16 cellular contexts compared by ENCODE assay signal in the genomic region with DNA sequence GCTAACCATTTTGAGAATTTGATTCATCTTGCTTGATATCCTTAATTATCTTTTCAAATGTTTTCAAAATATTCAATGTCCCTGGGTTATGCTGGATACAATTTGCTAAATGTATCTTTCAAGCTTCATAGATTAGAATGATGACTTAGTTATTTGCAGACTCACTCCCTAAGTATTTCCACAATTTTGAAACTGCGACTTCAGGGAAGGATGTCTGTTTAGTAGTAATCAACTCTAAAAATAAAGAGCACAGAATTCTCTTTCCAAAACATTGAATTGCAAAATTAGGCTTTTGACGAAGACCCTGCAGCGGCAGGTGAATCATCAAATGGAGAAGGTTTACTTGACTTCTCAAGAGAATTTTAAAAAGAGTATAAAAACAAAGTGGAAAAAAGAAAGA. TPM values are rescaled to one million over a fixed set of nuclear protein-coding genes. Genes with fewer than 3 reads are reported as not detected.
DNase-seq lines count a peak whose midpoint lies in the region; ATAC-seq and TF ChIP-seq lines count a peak whose summit lies in the region.
"Had no signal": no experiment of that assay in that cellular context is flagged by ENCODE, and none has a peak within 500 bp of the region (broad histone marks: within the 10 kb centered on the region; RNA-seq: fewer than 3 reads in every experiment).

No MANE protein-coding gene starts in this region.

- no peak overlapping the region for H2BK15ac ChIP-seq in IMR-90 (ENCODE audit: low read depth, low read length)

- CTCF ChIA-PET in IMR-90 (lab: Yijun Ruan, JAX), result interaction anchor here (1.2 kb wide), 1 partner anchor 11 kb away, joined by 3 read pairs; no protein-coding TSS in a partner anchor

- in situ Hi-C loops in IMR-90 (cut with MboI; ENCODE audit: low sequenced_read_pairs), result loop anchor here (10.0 kb wide), 1 partner anchor 115 kb away; no protein-coding TSS in a partner anchor

- H3K4me2 ChIP-seq in IMR-90 (ENCODE audit: low read depth, low read length), result 0 out of 2 replicates have a peak overlapping the region, but pooled peaks have one; percentile 32

- no peak for TF ChIP-seq RAD21 in IMR-90 (IDR thresholded peaks at IDR 0.05; ENCODE audit: low read length)

- POLR2A ChIA-PET in IMR-90 (lab: Charles Lee; ENCODE audit: unreplicated experiment), result no interaction called here

- no peak overlapping the region for H4K5ac ChIP-seq in IMR-90 (ENCODE audit: low read depth, low read length)

- no CpG with 5 or more reads among the region's 3 CpGs for WGBS in IMR-90 (ENCODE audit: extremely low coverage in 2 of 2, insufficient read length in 1 of 2), 2 experiments
- 65% methylated on average over 3 of the region's 3 CpGs for WGBS in esophagus muscularis mucosa
- WGBS in right cardiac atrium, result 83% methylated on average over 3 of the region's 3 CpGs

- no peak for TF ChIP-seq CTCF in IMR-90 (conservative IDR thresholded peaks at IDR 0.05; ENCODE audit: low read depth, low read length)
- no peak for TF ChIP-seq CTCF in esophagus muscularis mucosa (IDR thresholded peaks at IDR 0.05)
- TF ChIP-seq CTCF in type B pancreatic cell (conservative IDR thresholded peaks at IDR 0.05), result no peak

- H3K4ac ChIP-seq in IMR-90 (ENCODE audit: low read depth, low read length), result no peak overlapping the region

- H2BK5ac ChIP-seq in IMR-90 (ENCODE audit: low read depth, low read length, poor library complexity, severe bottlenecking), result no peak overlapping the region

- ATAC-seq in IMR-90 (ENCODE audit: low read depth) (peak; percentile 58), GM21717 (IDR thresholded peaks at IDR 0.05; ENCODE audit: unreplicated experiment) (no peak), GM18861 (IDR thresholded peaks at IDR 0.05; ENCODE audit: unreplicated experiment) (no peak), right cardiac atrium (no peak)
- ATAC-seq: GM12878, HCT116 had no signal

- H3K36me3 Mint-ChIP-seq in type B pancreatic cell, result no peaks in the 10 kb centered on the region

- TF ChIP-seq POLR2A in IMR-90 (IDR thresholded peaks at IDR 0.05; ENCODE audit: low read depth, low read length), result no peak
- TF ChIP-seq POLR2A in esophagus muscularis mucosa (IDR thresholded peaks at IDR 0.05; ENCODE audit: low read depth), result no peak

- H2AFZ ChIP-seq in IMR-90 (replicated peaks; ENCODE audit: low read length, poor library complexity), result no peak overlapping the region

- H3K9ac ChIP-seq in IMR-90 (ENCODE audit: low read depth, low read length), result no peak overlapping the region

- H3K14ac ChIP-seq in IMR-90 (replicated peaks; ENCODE audit: low read depth, low read length), result no peak overlapping the region

- H3K56ac ChIP-seq in IMR-90 (ENCODE audit: extremely low read depth, insufficient read depth, low read length), result no peak overlapping the region

- H3K27ac Mint-ChIP-seq in type B pancreatic cell, result no peak overlapping the region

- H4K20me1 ChIP-seq in IMR-90 (ENCODE audit: insufficient read depth, low read length), result no peaks in the 10 kb centered on the region

- no peak overlapping the region for H3K23ac ChIP-seq in IMR-90 (ENCODE audit: low read depth, low read length)

- H3K4me3 ChIP-seq in IMR-90 (ENCODE audit: insufficient read depth, low read depth, low read length) (no peak overlapping the region), esophagus muscularis mucosa (no peak overlapping the region), muscle layer of duodenum (ENCODE audit: low read depth in 1 of 2, low read length in 2 of 2) (no peak overlapping the region), right cardiac atrium (ENCODE audit: low read length) (no peak overlapping the region)
- H3K4me3 ChIP-seq: GM12878 had no signal

- H3K4me1 ChIP-seq in IMR-90 (ENCODE audit: control insufficient read depth, insufficient read depth, low read length) (peaks cover 5% of the 10 kb centered on the region), esophagus muscularis mucosa (peaks cover 0 to 46% (median 35%) of the 10 kb centered on the region in 4 donors), muscle layer of duodenum (ENCODE audit: control insufficient read depth in 1 of 2, insufficient read depth in 2 of 2, low read length in 2 of 2) (peaks cover 0 to 3% of the 10 kb centered on the region in 2 donors), right cardiac atrium (ENCODE audit: control insufficient read depth, insufficient read depth, low read length) (no peaks in the 10 kb centered on the region)

- TF ChIP-seq EP300 in esophagus muscularis mucosa (IDR thresholded peaks at IDR 0.05), result no peak

- H3K36me3 ChIP-seq in IMR-90 (ENCODE audit: control insufficient read depth, insufficient read depth, low read length), result no peaks in the 10 kb centered on the region
- H3K36me3 ChIP-seq in esophagus muscularis mucosa, result no peaks in the 10 kb centered on the region
- no peaks in the 10 kb centered on the region for H3K36me3 ChIP-seq in muscle layer of duodenum (ENCODE audit: control insufficient read depth in 1 of 2, insufficient read depth in 2 of 2, low read length in 2 of 2)

- peaks cover 2% of the 10 kb centered on the region for H3K9me1 ChIP-seq in IMR-90 (ENCODE audit: insufficient read depth, low read length)

- H2AK5ac ChIP-seq in IMR-90 (ENCODE audit: low read depth, low read length), result no peak overlapping the region

- no peak overlapping the region for H4K91ac ChIP-seq in IMR-90 (ENCODE audit: insufficient read depth, low read depth, low read length)

- H3K9me3 Mint-ChIP-seq in type B pancreatic cell, result no peaks in the 10 kb centered on the region

- peak; percentile 12 for DNase-seq in AG08395 (ENCODE audit: low spot score)
- DNase-seq in IMR-90, result peak; percentile 44
- no peak for DNase-seq in esophagus muscularis mucosa (ENCODE audit: extremely low spot score)
- DNase-seq in type B pancreatic cell (ENCODE audit: extremely low spot score, unreplicated experiment), result no peak
- no peak for DNase-seq in right cardiac atrium
- DNase-seq: C1 segment of cervical spinal cord, NCI-H146, NCI-H226, NCI-H526, RPMI8226 had no signal

- H2AK9ac ChIP-seq in IMR-90 (replicated peaks; ENCODE audit: low read depth, low read length, poor library complexity), result no peak overlapping the region

- H3K27ac ChIP-seq in IMR-90 (ENCODE audit: insufficient read depth, low read length), result no peak overlapping the region
- H3K27ac ChIP-seq in esophagus muscularis mucosa (replicated peaks in 1 of 4), result peak overlapping the region; percentile 67 to 85 (median 76)
- H3K27ac ChIP-seq in muscle layer of duodenum (ENCODE audit: low read length), result peak overlapping the region; percentile 41
- H3K27ac ChIP-seq in right cardiac atrium (ENCODE audit: low read length), result no peak overlapping the region
- H3K27ac ChIP-seq: 22Rv1 had no signal

- H3K9me3 ChIP-seq in IMR-90 (ENCODE audit: control insufficient read depth, insufficient read depth, low read length) (no peaks in the 10 kb centered on the region), esophagus muscularis mucosa (no peaks in the 10 kb centered on the region), muscle layer of duodenum (ENCODE audit: control insufficient read depth in 1 of 2, low read length in 2 of 2) (no peaks in the 10 kb centered on the region), right cardiac atrium (ENCODE audit: control insufficient read depth, low read length) (no peaks in the 10 kb centered on the region)

- no peaks in the 10 kb centered on the region for H3K79me1 ChIP-seq in IMR-90 (ENCODE audit: low read depth in 1 of 2, low read length in 2 of 2)

- no peak overlapping the region for H4K8ac ChIP-seq in IMR-90 (ENCODE audit: low read depth in 2 of 2, low read length in 2 of 2)

- H2BK20ac ChIP-seq in IMR-90 (ENCODE audit: low read depth, low read length), result no peak overlapping the region

- no TSS peak for BruUV-seq in IMR-90 (replicated peaks; lab: Mats Ljungman, UMichigan)

- H3K27me3 ChIP-seq in IMR-90 (ENCODE audit: control insufficient read depth, insufficient read depth, low read length), result no peaks in the 10 kb centered on the region
- H3K27me3 ChIP-seq in esophagus muscularis mucosa, result no peaks in the 10 kb centered on the region
- H3K27me3 ChIP-seq in muscle layer of duodenum (ENCODE audit: low read depth, low read length), result no peaks in the 10 kb centered on the region
- no peaks in the 10 kb centered on the region for H3K27me3 ChIP-seq in right cardiac atrium (ENCODE audit: control insufficient read depth, insufficient read depth)

- dilution Hi-C loops in IMR-90 (cut with HindIII; ENCODE audit: low sequenced_read_pairs, unreplicated experiment), result no loop called here

- no peak overlapping the region for H2BK120ac ChIP-seq in IMR-90 (ENCODE audit: low read depth, low read length)

- H3K18ac ChIP-seq in IMR-90 (ENCODE audit: low read depth, low read length), result no peak overlapping the region

- H3K27me3 Mint-ChIP-seq in type B pancreatic cell, result no peaks in the 10 kb centered on the region

- intact Hi-C loops in IMR-90 (cut with micrococcal nuclease) (no loop called here), esophagus muscularis mucosa (cut with DNase I) (loop anchor here (5.0 kb wide), 1 partner anchor 98 kb away; no protein-coding TSS in a partner anchor), right cardiac atrium (cut with DNase I) (loop anchor here in 1 of 4 donors (10.0 kb wide), 1 partner anchor 95 kb away; no protein-coding TSS in a partner anchor)

- no peak overlapping the region for H3K4me3 Mint-ChIP-seq in type B pancreatic cell

- H3K4me1 Mint-ChIP-seq in type B pancreatic cell (ENCODE audit: unreplicated experiment), result peaks cover 11% of the 10 kb centered on the region

RNA-seq across cellular contexts. Expression of gene RGS1, which starts 14.2 kb away (rescaled TPM):
- total RNA-seq in IMR-90 (2012; rRNA removed) (not detected in 2 replicates), esophagus muscularis mucosa (10 to 100 TPM in 3 of 4 donors, 1 to 10 TPM in 1; 6.1 to 27.7 (median 12.5) TPM), type B pancreatic cell (ENCODE audit: low replicate concordance) (1.1 and 1.2 TPM in 2 replicates), right cardiac atrium (1 to 10 TPM in 2 of 4 donors, under 1 TPM in 2; 0.37 to 9.2 (median 1.7) TPM)
- polyA plus RNA-seq in IMR-90 (2012; rRNA removed) (not detected in 2 replicates), right cardiac atrium (5.5 TPM)
- polyA plus RNA-seq in IMR-90 (2012; cell fraction: cytosol; rRNA removed), result not detected in 2 replicates
- polyA plus RNA-seq in IMR-90 (2012; cell fraction: nucleus; rRNA removed; ENCODE audit: low replicate concordance), result not detected in 2 replicates

RNA-seq across cellular contexts. Expression of gene RGS13, which starts 46.1 kb away (rescaled TPM):
- not detected in 2 replicates for total RNA-seq in IMR-90 (2012; rRNA removed)
- not detected in 2 replicates for polyA plus RNA-seq in IMR-90 (2012; rRNA removed)
- not detected in 2 replicates for polyA plus RNA-seq in IMR-90 (2012; cell fraction: cytosol; rRNA removed)
- not detected in 2 replicates for polyA plus RNA-seq in IMR-90 (2012; cell fraction: nucleus; rRNA removed; ENCODE audit: low replicate concordance)
- 1 to 10 TPM in 3 of 4 donors, not detected in 1; 1.0 to 4.3 (median 2.5) TPM for total RNA-seq in esophagus muscularis mucosa
- total RNA-seq in type B pancreatic cell (ENCODE audit: low replicate concordance), result 0.19 TPM in 1 of 2 replicates, not detected in the other
- under 1 TPM in 2 of 4 donors, not detected in 2; 0.14 to 0.26 TPM for total RNA-seq in right cardiac atrium
- 0.14 TPM for polyA plus RNA-seq in right cardiac atrium

Comparison
In these comparisons a context has a peak if more than half of its experiments do, and no peak if none do; other contexts are left out.
1. DNase-seq: peak in AG08395 (single experiment) and IMR-90 (single experiment); none in esophagus muscularis mucosa (single experiment), type B pancreatic cell (single experiment) and right cardiac atrium (0 of 3).
2. H3K27ac ChIP-seq: peak in esophagus muscularis mucosa (4 of 4) and muscle layer of duodenum (single experiment); none in IMR-90 (single experiment) and right cardiac atrium (single experiment).